27 cellular contexts compared by ENCODE assay signal in the genomic region with DNA sequence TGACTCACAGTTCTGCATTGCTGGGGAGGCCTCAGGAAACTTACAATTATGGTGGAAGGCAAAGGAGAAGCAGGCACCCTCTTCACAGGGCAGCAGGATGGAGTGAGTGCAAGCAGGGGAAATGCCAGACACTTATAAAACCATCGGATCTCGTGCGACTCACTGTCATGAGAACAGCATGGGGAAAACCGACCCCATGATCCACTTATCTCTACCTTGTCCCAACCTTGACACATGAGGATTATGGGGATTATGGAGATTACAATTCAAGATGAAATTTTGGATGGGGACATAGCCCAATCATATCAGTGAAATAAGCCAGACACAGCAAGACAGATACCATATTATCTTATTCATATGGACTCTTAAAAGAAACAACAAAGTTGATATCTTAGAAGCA.
DNase-seq lines count a peak whose midpoint lies in the region; ATAC-seq and TF ChIP-seq lines count a peak whose summit lies in the region.
"Had no signal": no experiment of that assay in that cellular context is flagged by ENCODE, and none has a peak within 500 bp of the region (broad histone marks: within the 10 kb centered on the region; RNA-seq: fewer than 3 reads in every experiment).

No MANE protein-coding gene starts in this region.

- H3K23ac ChIP-seq in mesendoderm (ENCODE audit: low read length), result no peak overlapping the region

- H3K79me1 ChIP-seq in mesendoderm (ENCODE audit: low read length), result no peaks in the 10 kb centered on the region

- no peak overlapping the region for H3K4ac ChIP-seq in mesendoderm (ENCODE audit: low read depth, low read length)

- H3K36me3 ChIP-seq in BE2C, result no peaks in the 10 kb centered on the region
- H3K36me3 ChIP-seq in WERI-Rb-1, result no peaks in the 10 kb centered on the region
- H3K36me3 ChIP-seq in mesendoderm (ENCODE audit: control insufficient read depth, insufficient read depth, low read length), result no peaks in the 10 kb centered on the region
- H3K36me3 ChIP-seq: BLaER1 had no signal

- BruUV-seq in MCF 10A (replicated peaks; lab: Mats Ljungman, UMichigan), result no TSS peak

- intact Hi-C loops in MCF 10A (cut with micrococcal nuclease), result no loop called here

- POLR2A ChIA-PET in MCF 10A (lab: Yijun Ruan, JAX), result no interaction called here
- POLR2A ChIA-PET in naive thymus-derived CD8-positive, alpha-beta T cell (lab: Charles Lee), result no interaction called here

- H2BK120ac ChIP-seq in mesendoderm (ENCODE audit: low read depth, low read length), result no peak overlapping the region

- peaks cover 31% of the 10 kb centered on the region for H3K4me1 ChIP-seq in BE2C
- H3K4me1 ChIP-seq in mesendoderm (ENCODE audit: control insufficient read depth, low read depth, low read length), result no peaks in the 10 kb centered on the region
- H3K4me1 ChIP-seq: A549, BLaER1 had no signal

- H4K5ac ChIP-seq in mesendoderm (ENCODE audit: low read length), result no peak overlapping the region

- no peaks in the 10 kb centered on the region for H3K79me2 ChIP-seq in mesendoderm (ENCODE audit: control insufficient read depth, insufficient read depth, low read length)

- no peaks in the 10 kb centered on the region for H3K9me3 Mint-ChIP-seq in MCF 10A (ENCODE audit: unreplicated experiment)
- no peaks in the 10 kb centered on the region for H3K9me3 Mint-ChIP-seq in naive thymus-derived CD8-positive, alpha-beta T cell
- H3K9me3 Mint-ChIP-seq: CD8-positive, alpha-beta memory T cell had no signal

- peak; percentile 21 for DNase-seq in BE2C
- peak; percentile 81 for DNase-seq in NCI-H82 (lab: John Stamatoyannopoulos, UW)
- peak; percentile 63 for DNase-seq in WERI-Rb-1
- peak; percentile 16 for DNase-seq in mesendoderm
- DNase-seq in MCF 10A (ENCODE audit: unreplicated experiment), result no peak
- DNase-seq in activated CD4-positive, alpha-beta T cell treated with anti-CD3 and anti-CD28 coated beads, Interleukin-2, amount 50 U/mL, for 4 hours, result no peak
- DNase-seq in naive thymus-derived CD8-positive, alpha-beta T cell, result no peak
- DNase-seq: AML-193; C1 segment of cervical spinal cord; CD4-positive, alpha-beta memory T cell; CD4-positive, CD25-positive, alpha-beta regulatory T cell; CD8-positive, alpha-beta memory T cell; COR-L47; DMS 273 treated with DMSO at 0.1 percent for 48 hours; DMS153; DMS53; DMS79; DND-41; EL; GDM1 had no signal

- H3K4me3 ChIP-seq in BE2C (ENCODE audit: low read depth, low read length) (no peak overlapping the region), WERI-Rb-1 (ENCODE audit: low read depth, low read length) (no peak overlapping the region), mesendoderm (ENCODE audit: low read length) (no peak overlapping the region)
- H3K4me3 ChIP-seq: A549, BLaER1, GM12878 had no signal

- peaks cover 5% of the 10 kb centered on the region for H3K4me1 Mint-ChIP-seq in MCF 10A (ENCODE audit: insufficient read depth, unreplicated experiment)
- no peaks in the 10 kb centered on the region for H3K4me1 Mint-ChIP-seq in naive thymus-derived CD8-positive, alpha-beta T cell
- H3K4me1 Mint-ChIP-seq: B cell; CD14-positive monocyte; CD4-positive, alpha-beta memory T cell; CD4-positive, CD25-positive, alpha-beta regulatory T cell; CD8-positive, alpha-beta memory T cell had no signal

- no CpG with 5 or more reads among the region's 4 CpGs for WGBS in mesendoderm (ENCODE audit: extremely low coverage, insufficient coverage, low lambda C conversion rate)

- no peak overlapping the region for H3K4me3 Mint-ChIP-seq in MCF 10A (ENCODE audit: unreplicated experiment)
- no peak overlapping the region for H3K4me3 Mint-ChIP-seq in naive thymus-derived CD8-positive, alpha-beta T cell
- H3K4me3 Mint-ChIP-seq: B cell; CD14-positive monocyte; CD4-positive, alpha-beta memory T cell; CD4-positive, CD25-positive, alpha-beta regulatory T cell; CD8-positive, alpha-beta memory T cell had no signal

- no peak overlapping the region for H3K9ac ChIP-seq in mesendoderm (ENCODE audit: low read length)
- H3K9ac ChIP-seq: BLaER1 had no signal

- H3K27ac ChIP-seq in WERI-Rb-1 (no peak overlapping the region), mesendoderm (ENCODE audit: low read depth, low read length) (no peak overlapping the region)
- H3K27ac ChIP-seq: 22Rv1, A549, BLaER1 had no signal

- no peak overlapping the region for H3K18ac ChIP-seq in mesendoderm (ENCODE audit: low read length)

- no peaks in the 10 kb centered on the region for H3K27me3 Mint-ChIP-seq in MCF 10A (ENCODE audit: insufficient read depth, unreplicated experiment)
- peaks cover 3 to 37% (median 15%) of the 10 kb centered on the region in 5 donors for H3K27me3 Mint-ChIP-seq in naive thymus-derived CD8-positive, alpha-beta T cell

- no peak overlapping the region for H3K4me2 ChIP-seq in mesendoderm (ENCODE audit: low read length)
- H3K4me2 ChIP-seq: A549, BLaER1 had no signal

- no peak overlapping the region for H2BK15ac ChIP-seq in mesendoderm (replicated peaks; ENCODE audit: low read depth)

- H3K27me3 ChIP-seq in BE2C (no peaks in the 10 kb centered on the region), WERI-Rb-1 (ENCODE audit: insufficient read depth, low read depth, severe bottlenecking) (no peaks in the 10 kb centered on the region), mesendoderm (ENCODE audit: insufficient read depth, low read length, poor library complexity) (no peaks in the 10 kb centered on the region)
- H3K27me3 ChIP-seq: BLaER1 had no signal

- no peak for ATAC-seq in HG02588 (IDR thresholded peaks at IDR 0.05; ENCODE audit: unreplicated experiment)
- ATAC-seq in naive thymus-derived CD8-positive, alpha-beta T cell, result no peak
- ATAC-seq: A549, GM12878 had no signal

- H3K27ac Mint-ChIP-seq in MCF 10A (ENCODE audit: low read depth, unreplicated experiment), result no peak overlapping the region
- H3K27ac Mint-ChIP-seq in naive thymus-derived CD8-positive, alpha-beta T cell, result peak overlapping the region in 1 of 10 donors; percentile 33
- H3K27ac Mint-ChIP-seq: B cell; CD14-positive monocyte; CD4-positive, alpha-beta memory T cell; CD8-positive, alpha-beta memory T cell had no signal

- no peak overlapping the region for H3K56ac ChIP-seq in mesendoderm (ENCODE audit: low read length)

- TF ChIP-seq CTCF in BE2C (IDR thresholded peaks at IDR 0.05; ENCODE audit: low read depth, low read length) (no peak), WERI-Rb-1 (IDR thresholded peaks at IDR 0.05; ENCODE audit: low read depth, low read length) (no peak), MCF 10A (IDR thresholded peaks at IDR 0.05; ENCODE audit: unreplicated experiment) (no peak)

- no peak overlapping the region for H2BK5ac ChIP-seq in mesendoderm (ENCODE audit: low read length)

- CTCF ChIA-PET in MCF 10A (lab: Yijun Ruan, JAX), result no interaction called here

- H3K9me3 ChIP-seq in BE2C (no peaks in the 10 kb centered on the region), WERI-Rb-1 (ENCODE audit: severe bottlenecking) (no peaks in the 10 kb centered on the region)
- H3K9me3 ChIP-seq: A549, BLaER1 had no signal

- H3K36me3 Mint-ChIP-seq in MCF 10A (ENCODE audit: insufficient read depth, unreplicated experiment), result no peaks in the 10 kb centered on the region
- H3K36me3 Mint-ChIP-seq in naive thymus-derived CD8-positive, alpha-beta T cell, result no peaks in the 10 kb centered on the region
- H3K36me3 Mint-ChIP-seq: CD14-positive monocyte; CD4-positive, alpha-beta memory T cell; CD4-positive, CD25-positive, alpha-beta regulatory T cell; CD8-positive, alpha-beta memory T cell had no signal

- H2AK5ac ChIP-seq in mesendoderm (ENCODE audit: low read length), result no peak overlapping the region

- no peak overlapping the region for H4K8ac ChIP-seq in mesendoderm (ENCODE audit: low read depth, low read length)

Comparison
In these comparisons a context has a peak if more than half of its experiments do, and no peak if none do; other contexts are left out.
1. DNase-seq: peak in BE2C (single experiment), NCI-H82 (single experiment), WERI-Rb-1 (single experiment) and mesendoderm (single experiment); none in MCF 10A (single experiment), activated CD4-positive, alpha-beta T cell treated with anti-CD3 and anti-CD28 coated beads, Interleukin-2, amount 50 U/mL, for 4 hours (0 of 2) and naive thymus-derived CD8-positive, alpha-beta T cell (0 of 10).